In genomic region chr3:7800006-7800780, GRCh38 we compare ENCODE assay signal across 10 cellular contexts.
DNase-seq lines count a peak whose midpoint lies in the region; ATAC-seq and TF ChIP-seq lines count a peak whose summit lies in the region.
"Had no signal": no experiment of that assay in that cellular context is flagged by ENCODE, and none has a peak within 500 bp of the region (broad histone marks: within the 10 kb centered on the region; RNA-seq: fewer than 3 reads in every experiment).

No MANE protein-coding gene starts in this region.

- H3K27ac ChIP-seq in 22Rv1: no peak overlapping the region

- DNase-seq in KBM-7 (peak; percentile 26), astrocyte of the spinal cord (ENCODE audit: low read depth, low spot score) (peak; percentile 18), left kidney (ENCODE audit: low read depth, low spot score) (peak; percentile 22)
- no peak for DNase-seq in activated CD4-positive, alpha-beta T cell treated with anti-CD3 and anti-CD28 coated beads for 48 hours
- DNase-seq in activated effector memory CD4-positive, alpha-beta T cell treated with anti-CD3 and anti-CD28 coated beads, Interleukin-2, amount 50 U/mL, for 16 hours: no peak
- DNase-seq: activated T-cell treated with anti-CD3 and anti-CD28 coated beads, Interleukin-2, amount 50 U/mL, for 1 hour; NCI-H2029 treated with DMSO at 0.1 percent for 48 hours had no signal

- H3K4me3 ChIP-seq in astrocyte of the spinal cord (ENCODE audit: low read depth, low read length): no peak overlapping the region

- no peak for ATAC-seq in HG03439 (IDR thresholded peaks at IDR 0.05; ENCODE audit: unreplicated experiment)
- ATAC-seq in HG02840 (IDR thresholded peaks at IDR 0.05; ENCODE audit: low FRiP score, unreplicated experiment): no peak

- TF ChIP-seq CTCF in 22Rv1 (IDR thresholded peaks at IDR 0.05) (peak; percentile 21), astrocyte of the spinal cord (IDR thresholded peaks at IDR 0.05; ENCODE audit: low read depth, low read length) (peak; percentile 13)

- in situ Hi-C loops in KBM-7 (cut with MboI; ENCODE audit: low pct_unique_long_range_greater_than_20kb, low sequenced_read_pairs) (no loop called here), astrocyte of the spinal cord (cut with HindIII; ENCODE audit: low sequenced_read_pairs) (no loop called here)

Comparison
In these comparisons a context has a peak if more than half of its experiments do, and no peak if none do; other contexts are left out.
1. DNase-seq: peak in KBM-7 (single experiment), astrocyte of the spinal cord (single experiment) and left kidney (single experiment); none in activated CD4-positive, alpha-beta T cell treated with anti-CD3 and anti-CD28 coated beads for 48 hours (single experiment) and activated effector memory CD4-positive, alpha-beta T cell treated with anti-CD3 and anti-CD28 coated beads, Interleukin-2, amount 50 U/mL, for 16 hours (single experiment).